In the genomic region with DNA sequence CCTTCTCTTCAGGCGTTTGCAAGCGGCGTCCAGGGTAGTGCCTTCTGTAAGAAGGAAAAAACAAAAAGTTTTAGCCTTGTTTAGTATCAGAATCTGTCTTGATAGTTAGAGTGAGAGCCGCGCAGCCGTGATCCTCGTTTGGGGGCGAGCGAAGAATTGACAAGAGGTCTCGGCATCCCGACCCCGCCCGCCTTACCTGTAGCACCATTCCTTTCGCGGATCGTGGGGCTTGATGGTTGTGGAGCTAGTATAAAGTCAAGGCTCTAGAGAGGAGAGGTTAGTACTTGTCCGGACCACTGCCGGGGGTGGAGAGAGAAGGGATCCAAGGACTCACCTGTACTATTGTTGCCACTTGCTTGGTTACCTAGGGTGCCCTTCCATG, we compare ENCODE assay signal across 8 cellular contexts. TPM values are rescaled to one million over a fixed set of nuclear protein-coding genes. Genes with fewer than 3 reads are reported as not detected.
DNase-seq lines count a peak whose midpoint lies in the region; ATAC-seq and TF ChIP-seq lines count a peak whose summit lies in the region.

No MANE protein-coding gene starts in this region.

- peak overlapping the region; percentile 86 for H3K9ac ChIP-seq in HUES6 (ENCODE audit: low read length)

- H3K4me3 Mint-ChIP-seq in natural killer cell = peak overlapping the region; percentile 98

- H3K9me3 Mint-ChIP-seq in natural killer cell = no peaks in the 10 kb centered on the region

- no peaks in the 10 kb centered on the region for H3K36me3 Mint-ChIP-seq in natural killer cell

- H3K4me3 ChIP-seq in HUES6 (ENCODE audit: low read depth, low read length) (peak overlapping the region; percentile 97), epithelial cell of esophagus (ENCODE audit: low read length) (peak overlapping the region; percentile 89), upper lobe of left lung (peak overlapping the region; percentile 62 to 92 (median 73))

- intact Hi-C loops in natural killer cell (cut with micrococcal nuclease) = loop anchor here (1.0 to 5.0 kb wide), 2 partner anchors 107 to 1385 kb away; partner anchors contain the start of gene POC1B

- TF ChIP-seq CTCF in epithelial cell of esophagus (IDR thresholded peaks at IDR 0.05; ENCODE audit: insufficient read depth, low read depth, low read length, missing control alignments) (no peak), natural killer cell (IDR thresholded peaks at IDR 0.05) (no peak), upper lobe of left lung (IDR thresholded peaks at IDR 0.05) (no peak)

- H3K4me1 ChIP-seq in HUES6 (ENCODE audit: control insufficient read depth, insufficient read depth, low read length) (peaks cover 36% of the 10 kb centered on the region), upper lobe of left lung (peaks cover 7 to 22% (median 16%) of the 10 kb centered on the region in 4 donors)

- H3K9me3 ChIP-seq in HUES6 (ENCODE audit: control insufficient read depth, insufficient read depth, low read depth, low read length) (no peaks in the 10 kb centered on the region), upper lobe of left lung (no peaks in the 10 kb centered on the region)

- no peak for ATAC-seq in natural killer cell
- ATAC-seq in upper lobe of left lung (ENCODE audit: low FRiP score in 2 of 2) = no peak

- no peak for TF ChIP-seq EP300 in upper lobe of left lung (IDR thresholded peaks at IDR 0.05)

- WGBS in upper lobe of left lung, 2 donors = 0 to 2% methylated on average over 12 to 18 of the region's 18 CpGs

- H3K27me3 ChIP-seq in HUES6 (ENCODE audit: control insufficient read depth, insufficient read depth, low read length) = no peaks in the 10 kb centered on the region
- H3K27me3 ChIP-seq in upper lobe of left lung = no peaks in the 10 kb centered on the region

- H3K36me3 ChIP-seq in HUES6 (ENCODE audit: control insufficient read depth, insufficient read depth, low read length) (peaks cover 3% of the 10 kb centered on the region; the same call in 1 of the 2 replicates), upper lobe of left lung (no peaks in the 10 kb centered on the region)

- peak; percentile 74 for DNase-seq in activated effector memory CD4-positive, alpha-beta T cell treated with anti-CD3 and anti-CD28 coated beads, Interleukin-2, amount 50 U/mL, for 16 hours
- DNase-seq in activated effector memory CD4-positive, alpha-beta T cell treated with Interleukin-2 at 50 U/mL for 16 hours = no peak
- peak; percentile 37 for DNase-seq in activated CD4-positive, alpha-beta T cell treated with anti-CD3 and anti-CD28 coated beads for 48 hours
- DNase-seq in epithelial cell of esophagus (ENCODE audit: low read depth) = peak; percentile 46
- DNase-seq in natural killer cell = peak; percentile 21
- DNase-seq in upper lobe of left lung = peak; percentile 3 to 25
- no peak for DNase-seq in NCI-H226

- peak overlapping the region; percentile 31; the same call in 1 of the 2 replicates for H3K27ac ChIP-seq in HUES6 (ENCODE audit: low read depth, low read length)
- H3K27ac ChIP-seq in upper lobe of left lung = peak overlapping the region; percentile 9 to 84 (median 76)

- TF ChIP-seq POLR2A in upper lobe of left lung (IDR thresholded peaks at IDR 0.05) = no peak

- no peaks in the 10 kb centered on the region for H3K27me3 Mint-ChIP-seq in natural killer cell (ENCODE audit: low read depth in 2 of 2)

- peak overlapping the region; percentile 90 to 91 for H3K27ac Mint-ChIP-seq in natural killer cell

- H3K4me1 Mint-ChIP-seq in natural killer cell = peaks cover 25 to 47% of the 10 kb centered on the region in 2 donors

RNA-seq across cellular contexts. Expression of gene TMTC3, which starts 0.5 kb away (rescaled TPM):
- 1 to 10 TPM; 5.0 to 6.2 (median 5.3) TPM for total RNA-seq in natural killer cell
- total RNA-seq in upper lobe of left lung = 10 to 100 TPM in 4 of 6 donors, 1 to 10 TPM in 2; 4.2 to 18.3 (median 15.3) TPM

RNA-seq across cellular contexts. Expression of gene CEP290, which starts 0.7 kb away (rescaled TPM):
- total RNA-seq in natural killer cell (10 to 100 TPM; 14.3 to 23.6 (median 18.7) TPM), upper lobe of left lung (100 to 1,000 TPM in 1 of 6 donors, 10 to 100 TPM in 5; 10.6 to 110 (median 20.1) TPM)

Comparison
In these comparisons a context has a peak if more than half of its experiments do, and no peak if none do; other contexts are left out.
1. DNase-seq: peak in activated effector memory CD4-positive, alpha-beta T cell treated with anti-CD3 and anti-CD28 coated beads, Interleukin-2, amount 50 U/mL, for 16 hours (single experiment), activated CD4-positive, alpha-beta T cell treated with anti-CD3 and anti-CD28 coated beads for 48 hours (single experiment), epithelial cell of esophagus (single experiment), natural killer cell (single experiment) and upper lobe of left lung (2 of 2); none in activated effector memory CD4-positive, alpha-beta T cell treated with Interleukin-2 at 50 U/mL for 16 hours (single experiment) and NCI-H226 (single experiment).
2. Peak in every context shown above with its lines, with median percentiles within 50 percentile points of each other: H3K4me3 ChIP-seq.